Comparison of ENCODE assay signal across 22 cellular contexts in the genomic region with DNA sequence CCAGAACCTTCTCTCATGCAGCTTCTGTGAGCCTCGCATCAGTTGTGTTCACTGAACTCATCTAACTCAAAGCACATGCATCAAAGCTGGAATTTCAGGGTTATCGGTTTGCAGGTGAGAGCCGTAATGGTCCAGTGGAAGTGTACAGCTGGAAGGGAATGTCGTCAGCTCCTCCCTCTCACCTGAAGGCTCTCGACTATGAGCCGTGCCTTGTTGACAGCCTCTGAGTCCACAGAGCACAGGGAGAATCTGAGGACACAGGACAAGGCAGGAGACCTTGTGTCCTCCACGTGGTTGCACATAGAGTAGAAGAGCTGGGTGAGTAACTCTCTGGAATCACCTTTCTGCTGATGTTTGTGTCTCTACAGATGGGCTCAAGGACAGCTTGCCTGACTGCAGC.
DNase-seq lines count a peak whose midpoint lies in the region; ATAC-seq lines count a peak whose summit lies in the region.
"Had no signal": no experiment of that assay in that cellular context is flagged by ENCODE, and none has a peak within 500 bp of the region (broad histone marks: within the 10 kb centered on the region; RNA-seq: fewer than 3 reads in every experiment).

No MANE protein-coding gene starts in this region.

- DNase-seq in DMS79 (lab: John Stamatoyannopoulos, UW) (peak; percentile 76), NCI-H187 (lab: John Stamatoyannopoulos, UW) (peak; percentile 35 to 74), left kidney (ENCODE audit: low read depth, low spot score) (peak; percentile 61), nucleus accumbens (lab: John Stamatoyannopoulos, UW) (no peak)
- no peak for DNase-seq in stimulated activated naive CD4-positive, alpha-beta T cell (lab: John Stamatoyannopoulos, UW)
- no peak for DNase-seq in stimulated activated CD4-positive, alpha-beta T cell treated with anti-CD3 and anti-CD28 coated beads, Interleukin-4, amount 100 ng/mL, for 1 hour
- DNase-seq: C1 segment of cervical spinal cord; CD4-positive, alpha-beta memory T cell; COR-L47; GM23248; HFFc6; Karpas-422; NCI-H1092; NCI-H1417 treated with DMSO at 0.1 percent for 48 hours; NCI-H1694 treated with DMSO at 0.1 percent for 48 hours; NCI-H446; NCI-H526 treated with DMSO at 0.1 percent for 48 hours; SHP77; T-cell had no signal

- ATAC-seq in GM21360 (IDR thresholded peaks at IDR 0.05; ENCODE audit: unreplicated experiment), result no peak
- ATAC-seq: A549, Panc1, T-cell had no signal

Comparison
In these comparisons a context has a peak if more than half of its experiments do, and no peak if none do; other contexts are left out.
1. DNase-seq: peak in DMS79 (single experiment), NCI-H187 (2 of 2) and left kidney (single experiment); none in stimulated activated naive CD4-positive, alpha-beta T cell (0 of 6), nucleus accumbens (0 of 56) and stimulated activated CD4-positive, alpha-beta T cell treated with anti-CD3 and anti-CD28 coated beads, Interleukin-4, amount 100 ng/mL, for 1 hour (single experiment).